15 cellular contexts compared by ENCODE assay signal in the genomic region with DNA sequence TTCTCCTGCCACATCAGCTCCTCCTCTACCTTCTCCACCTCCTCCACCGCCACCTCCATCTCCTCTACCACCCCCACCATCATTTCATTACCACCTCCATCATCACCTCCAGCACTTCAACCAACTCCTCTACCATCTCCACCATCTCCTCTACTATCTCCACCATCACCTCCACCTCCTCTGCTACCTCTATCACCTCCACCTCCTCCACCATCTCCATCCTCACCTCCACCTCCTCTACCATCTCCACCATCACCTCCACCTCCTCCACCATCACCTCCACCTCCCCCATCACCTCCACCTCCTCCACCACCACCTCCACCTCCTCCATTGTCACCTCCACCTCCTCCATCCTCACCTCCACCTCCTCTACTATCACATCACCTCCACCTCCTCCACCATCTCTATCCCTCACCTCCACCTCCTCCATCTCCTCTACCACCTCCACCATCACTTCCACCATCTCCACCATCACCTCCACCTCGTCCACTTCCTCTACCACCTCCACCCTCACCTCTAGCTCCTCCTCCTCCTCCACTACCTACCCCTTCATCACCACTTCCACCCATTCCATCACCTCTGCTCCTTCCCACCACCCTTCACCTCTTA.
DNase-seq lines count a peak whose midpoint lies in the region; ATAC-seq and TF ChIP-seq lines count a peak whose summit lies in the region.
"Had no signal": no experiment of that assay in that cellular context is flagged by ENCODE, and none has a peak within 500 bp of the region (broad histone marks: within the 10 kb centered on the region; RNA-seq: fewer than 3 reads in every experiment).

No MANE protein-coding gene starts in this region.

- CTCF ChIA-PET in PC-9 (lab: Charles Lee), result no interaction called here
- CTCF ChIA-PET in Caco-2 (lab: Charles Lee), result no interaction called here

- BruUV-seq in PC-9 (replicated peaks; lab: Mats Ljungman, UMichigan) (no TSS peak), Caco-2 (replicated peaks; lab: Mats Ljungman, UMichigan) (no TSS peak)

- peaks cover 61% of the 10 kb centered on the region for H3K4me1 Mint-ChIP-seq in chondrocyte (ENCODE audit: low read depth)
- H3K4me1 Mint-ChIP-seq in Caco-2 (ENCODE audit: low read depth, unreplicated experiment), result peaks cover 5% of the 10 kb centered on the region

- H3K4me3 ChIP-seq in heart right ventricle (no peak overlapping the region), PC-9 (no peak overlapping the region), stomach smooth muscle (ENCODE audit: low read length in 2 of 2) (no peak overlapping the region), Karpas-422 (ENCODE audit: low read length) (no peak overlapping the region), Caco-2 (ENCODE audit: low read depth, low read length) (no peak overlapping the region)
- H3K4me3 ChIP-seq: GM23338 had no signal

- no peaks in the 10 kb centered on the region for H3K9me2 ChIP-seq in PC-9 (ENCODE audit: insufficient read depth)
- H3K9me2 ChIP-seq in Karpas-422 (replicated peaks; ENCODE audit: insufficient read depth, low read length), result no peaks in the 10 kb centered on the region

- H3K27ac Mint-ChIP-seq in chondrocyte (ENCODE audit: unreplicated experiment) (peak overlapping the region; percentile 46), Caco-2 (ENCODE audit: unreplicated experiment) (no peak overlapping the region)
- H3K27ac Mint-ChIP-seq: GM23338, HFFc6 had no signal

- H3K4me1 ChIP-seq in heart right ventricle (peaks cover 12 to 100% (median 63%) of the 10 kb centered on the region in 9 donors), PC-9 (replicated peaks; ENCODE audit: insufficient read depth) (peaks cover 60% of the 10 kb centered on the region), stomach smooth muscle (ENCODE audit: control insufficient read depth, insufficient read depth, low read length) (peaks cover 41% of the 10 kb centered on the region), Karpas-422 (ENCODE audit: low read length) (no peaks in the 10 kb centered on the region), Caco-2 (peaks cover 7% of the 10 kb centered on the region)
- H3K4me1 ChIP-seq: BE2C had no signal

- no peaks in the 10 kb centered on the region for H3K27me3 Mint-ChIP-seq in chondrocyte (ENCODE audit: low read depth)
- no peaks in the 10 kb centered on the region for H3K27me3 Mint-ChIP-seq in Caco-2 (ENCODE audit: insufficient read depth, unreplicated experiment)

- H2AFZ ChIP-seq in PC-9 (no peak overlapping the region), Karpas-422 (ENCODE audit: low read length) (no peak overlapping the region)
- H2AFZ ChIP-seq: GM23338 had no signal

- H3K9me3 Mint-ChIP-seq in chondrocyte (ENCODE audit: low read depth) (no peaks in the 10 kb centered on the region), Caco-2 (ENCODE audit: unreplicated experiment) (no peaks in the 10 kb centered on the region)
- H3K9me3 Mint-ChIP-seq: GM23338, HFFc6 had no signal

- no peak for ATAC-seq in heart right ventricle
- no peak for ATAC-seq in Right ventricle myocardium inferior
- ATAC-seq: GM23338, PC-3 had no signal

- TF ChIP-seq CTCF in heart right ventricle (IDR thresholded peaks at IDR 0.05), result no peak
- no peak for TF ChIP-seq CTCF in PC-9 (conservative IDR thresholded peaks at IDR 0.05)
- no peak for TF ChIP-seq CTCF in chondrocyte (IDR thresholded peaks at IDR 0.05)
- TF ChIP-seq CTCF in Caco-2 (IDR thresholded peaks at IDR 0.05; ENCODE audit: insufficient read depth in 1 of 2, low read depth in 1 of 2, low read length in 1 of 2, severe bottlenecking in 1 of 2, unreplicated experiment in 1 of 2), result no peak

- DNase-seq in heart right ventricle (no peak), Right ventricle myocardium inferior (ENCODE audit: missing footprints) (no peak), PC-9 (no peak), chondrocyte (ENCODE audit: low spot score) (no peak), Karpas-422 (no peak), Caco-2 (no peak)
- DNase-seq: BE2C, DMS 273 treated with DMSO at 0.1 percent for 48 hours, HFFc6, NCI-H1048, NCI-H1694, NCI-H69, PC-3 had no signal

- H3K4me2 ChIP-seq in PC-9, result peak overlapping the region; percentile 48; the same call in 1 of the 2 replicates
- no peak overlapping the region for H3K4me2 ChIP-seq in Karpas-422 (ENCODE audit: low read depth, low read length, poor library complexity, severe bottlenecking)

- POLR2A ChIA-PET in PC-9 (lab: Charles Lee; ENCODE audit: unreplicated experiment), result interaction anchor here (0.5 to 0.6 kb wide), 2 partner anchors 12 to 28 kb away, joined by 6 read pairs; no protein-coding TSS in a partner anchor
- POLR2A ChIA-PET in Caco-2 (lab: Charles Lee), result no interaction called here

- WGBS in heart right ventricle, 2 donors, result 95 to 99% methylated on average over 2 of the region's 2 CpGs

- intact Hi-C loops in heart right ventricle (cut with DNase I), result loop anchor here in 2 of 10 donors (5.0 kb wide), 2 partner anchors 74 to 79 kb away; no protein-coding TSS in a partner anchor
- intact Hi-C loops in Right ventricle myocardium inferior (cut with DNase I), result no loop called here
- intact Hi-C loops in PC-9 (cut with micrococcal nuclease; ENCODE audit: unreplicated experiment), result loop anchor here (5.0 kb wide), 1 partner anchor 334 kb away; no protein-coding TSS in a partner anchor
- intact Hi-C loops in Caco-2 (cut with micrococcal nuclease; ENCODE audit: unreplicated experiment), result no loop called here

- no peak overlapping the region for H3K9ac ChIP-seq in stomach smooth muscle (ENCODE audit: low read length in 2 of 2)
- H3K9ac ChIP-seq in Karpas-422 (ENCODE audit: low read length), result no peak overlapping the region

- H3K9me3 ChIP-seq in heart right ventricle (no peaks in the 10 kb centered on the region), PC-9 (ENCODE audit: insufficient read depth, low read depth) (0 out of 2 replicates have a peak, but pooled peaks cover 4% of the 10 kb centered on the region), stomach smooth muscle (ENCODE audit: control insufficient read depth in 2 of 2, low read length in 2 of 2) (no peaks in the 10 kb centered on the region), Karpas-422 (ENCODE audit: low read length) (no peaks in the 10 kb centered on the region), Caco-2 (no peaks in the 10 kb centered on the region)
- H3K9me3 ChIP-seq: BE2C had no signal

- H3K79me2 ChIP-seq in PC-9 (ENCODE audit: low read depth) (peaks cover 61% of the 10 kb centered on the region), Karpas-422 (ENCODE audit: low read length) (no peaks in the 10 kb centered on the region)

- peak overlapping the region in 6 of 10 donors; percentile 30 to 66 (median 52) for H3K27ac ChIP-seq in heart right ventricle
- peak overlapping the region; percentile 67; the same call in 1 of the 2 replicates for H3K27ac ChIP-seq in PC-9
- peak overlapping the region; percentile 24 for H3K27ac ChIP-seq in stomach smooth muscle (ENCODE audit: low read length)
- no peak overlapping the region for H3K27ac ChIP-seq in Karpas-422 (ENCODE audit: low read length)

- H3K36me3 ChIP-seq in heart right ventricle (peaks cover 0 to 5% (median 0%) of the 10 kb centered on the region in 9 donors), PC-9 (ENCODE audit: low read depth) (0 out of 2 replicates have a peak, but pooled peaks cover 4% of the 10 kb centered on the region), stomach smooth muscle (ENCODE audit: control insufficient read depth in 2 of 2, insufficient read depth in 2 of 2, low read length in 2 of 2) (no peaks in the 10 kb centered on the region), Karpas-422 (ENCODE audit: insufficient read depth, low read length) (no peaks in the 10 kb centered on the region), Caco-2 (ENCODE audit: control insufficient read depth, insufficient read depth, low read length) (no peaks in the 10 kb centered on the region)
- H3K36me3 ChIP-seq: BE2C had no signal

- 0 out of 2 replicates have a peak, but pooled peaks cover 4% of the 10 kb centered on the region for H4K20me1 ChIP-seq in PC-9 (ENCODE audit: insufficient read depth)
- no peaks in the 10 kb centered on the region for H4K20me1 ChIP-seq in Karpas-422 (ENCODE audit: insufficient read depth, low read depth, low read length)

- H3F3A ChIP-seq in PC-9 (ENCODE audit: insufficient read depth, low read depth), result peaks cover 31% of the 10 kb centered on the region

- H3K4me3 Mint-ChIP-seq in chondrocyte (ENCODE audit: unreplicated experiment) (no peak overlapping the region), Caco-2 (ENCODE audit: unreplicated experiment) (no peak overlapping the region)
- H3K4me3 Mint-ChIP-seq: GM23338, HFFc6 had no signal

- no peaks in the 10 kb centered on the region for H3K36me3 Mint-ChIP-seq in chondrocyte (ENCODE audit: low read depth)
- H3K36me3 Mint-ChIP-seq in Caco-2 (ENCODE audit: insufficient read depth, unreplicated experiment), result peaks cover 5% of the 10 kb centered on the region

- H3K27me3 ChIP-seq in heart right ventricle (no peaks in the 10 kb centered on the region), PC-9 (ENCODE audit: insufficient read depth, low read depth) (no peaks in the 10 kb centered on the region), stomach smooth muscle (ENCODE audit: control insufficient read depth in 1 of 2, insufficient read depth in 2 of 2, low read length in 2 of 2) (no peaks in the 10 kb centered on the region), Karpas-422 (ENCODE audit: low read length) (no peaks in the 10 kb centered on the region), Caco-2 (replicated peaks; ENCODE audit: control insufficient read depth, insufficient read depth, low read length) (no peaks in the 10 kb centered on the region)
